ENCODE assay signal across 9 cellular contexts in the genomic region with DNA sequence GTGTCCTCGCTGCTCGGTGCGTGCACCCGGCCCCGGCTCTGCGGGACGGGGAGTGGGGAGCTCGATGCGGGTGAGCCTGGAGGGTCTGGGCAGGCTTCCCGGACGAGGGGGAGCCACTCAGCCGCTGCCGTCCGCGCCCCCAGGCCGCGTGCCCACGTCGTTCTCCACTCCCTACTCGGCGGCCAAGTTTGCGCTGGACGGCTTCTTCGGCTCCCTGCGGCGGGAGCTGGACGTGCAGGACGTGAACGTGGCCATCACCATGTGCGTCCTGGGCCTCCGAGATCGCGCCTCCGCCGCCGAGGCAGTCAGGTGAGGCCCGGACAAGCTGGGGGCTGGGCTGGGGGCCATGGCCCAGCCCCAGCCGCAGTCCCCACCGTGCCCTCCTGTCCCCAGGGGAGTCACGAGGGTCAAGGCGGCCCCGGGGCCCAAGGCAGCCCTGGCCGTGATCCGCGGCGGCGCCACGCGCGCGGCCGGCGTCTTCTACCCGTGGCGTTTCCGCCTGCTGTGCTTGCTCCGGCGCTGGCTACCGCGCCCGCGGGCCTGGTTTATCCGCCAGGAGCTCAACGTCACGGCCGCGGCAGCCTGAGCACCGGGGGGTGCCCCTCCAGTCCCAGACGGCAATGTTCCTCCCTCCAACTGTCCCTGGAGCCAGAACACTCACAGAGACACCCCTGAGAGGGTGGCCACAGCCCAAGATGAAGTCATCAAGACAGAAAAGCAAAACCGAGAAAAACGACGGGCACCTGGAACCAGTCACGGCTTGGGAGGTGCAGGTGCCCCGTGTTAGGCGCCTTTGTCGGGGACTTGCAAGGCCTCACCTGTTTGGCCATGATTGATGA. TPM values are rescaled to one million over a fixed set of nuclear protein-coding genes. Genes with fewer than 3 reads are reported as not detected.
A peak's percentile ranks its signal among the peaks of the same experiment; 100 is the strongest.
DNase-seq lines count a peak whose midpoint lies in the region; ATAC-seq and TF ChIP-seq lines count a peak whose summit lies in the region.
"Had no signal": no experiment of that assay in that cellular context is flagged by ENCODE, and none has a peak within 500 bp of the region (broad histone marks: within the 10 kb centered on the region; RNA-seq: fewer than 3 reads in every experiment).

No MANE protein-coding gene starts in this region.

- no peak for DNase-seq in activated CD4-positive, alpha-beta T cell treated with anti-CD3 and anti-CD28 coated beads, Interleukin-2, amount 10 ng/mL, durations not matched to agents 7 days and 5 days
- DNase-seq in activated CD4-positive, alpha-beta T cell treated with anti-CD3 and anti-CD28 coated beads, Interleukin-2, amount 50 U/mL, for 4 hours = no peak
- no peak for DNase-seq in adipocyte (ENCODE audit: low read depth)
- DNase-seq in thoracic aorta (ENCODE audit: low spot score) = no peak
- DNase-seq in superior temporal gyrus (ENCODE audit: extremely low spot score) = no peak
- DNase-seq in anterior cingulate cortex (lab: John Stamatoyannopoulos, UW) = no peak

- no peak for TF ChIP-seq CTCF in thoracic aorta (IDR thresholded peaks at IDR 0.05)

- peak overlapping the region; percentile 73 for H3K4me3 Mint-ChIP-seq in activated CD4-positive, alpha-beta T cell treated with anti-CD3 and anti-CD28 coated beads, Interleukin-2, amount 10 ng/mL, durations not matched to agents 7 days and 5 days

- H3K4me3 ChIP-seq in adipocyte (ENCODE audit: low read length) (peak overlapping the region; percentile 80), thoracic aorta (peak overlapping the region; percentile 76)

- H3K9me3 ChIP-seq in adipocyte (ENCODE audit: control insufficient read depth, low read length) (no peaks in the 10 kb centered on the region), thoracic aorta (no peaks in the 10 kb centered on the region)

- peak overlapping the region; percentile 76 for H3K9ac ChIP-seq in adipocyte (ENCODE audit: low read length)

- CTCF ChIA-PET in activated CD4-positive, alpha-beta T cell treated with anti-CD3 and anti-CD28 coated beads, Interleukin-2, amount 10 ng/mL, durations not matched to agents 7 days and 5 days (lab: Charles Lee) = interaction anchor here (0.6 to 2.4 kb wide), 24 partner anchors 9 to 906 kb away, joined by 3 to 17 read pairs (median 4); partner anchors contain the start of genes CATSPERD, LONP1, NRTN and SAFB

- peak overlapping the region; percentile 87 for H3K27ac Mint-ChIP-seq in activated CD4-positive, alpha-beta T cell treated with anti-CD3 and anti-CD28 coated beads, Interleukin-2, amount 10 ng/mL, durations not matched to agents 7 days and 5 days

- H3K4me1 Mint-ChIP-seq in activated CD4-positive, alpha-beta T cell treated with anti-CD3 and anti-CD28 coated beads, Interleukin-2, amount 10 ng/mL, durations not matched to agents 7 days and 5 days = peaks cover 30% of the 10 kb centered on the region

- peaks cover 10% of the 10 kb centered on the region for H3K36me3 ChIP-seq in adipocyte (ENCODE audit: control insufficient read depth, insufficient read depth, low read length, severe bottlenecking)
- peaks cover 8% of the 10 kb centered on the region for H3K36me3 ChIP-seq in thoracic aorta

- no peaks in the 10 kb centered on the region for H3K9me3 Mint-ChIP-seq in activated CD4-positive, alpha-beta T cell treated with anti-CD3 and anti-CD28 coated beads, Interleukin-2, amount 10 ng/mL, durations not matched to agents 7 days and 5 days

- peaks cover 15% of the 10 kb centered on the region for H3K36me3 Mint-ChIP-seq in activated CD4-positive, alpha-beta T cell treated with anti-CD3 and anti-CD28 coated beads, Interleukin-2, amount 10 ng/mL, durations not matched to agents 7 days and 5 days (ENCODE audit: low read depth)

- no peak for ATAC-seq in thoracic aorta (ENCODE audit: insufficient number of reproducible peaks, low FRiP score, low read depth)
- no peak for ATAC-seq in GM21447 (IDR thresholded peaks at IDR 0.05; ENCODE audit: unreplicated experiment)

- H3K27me3 ChIP-seq in adipocyte (replicated peaks; ENCODE audit: control insufficient read depth, insufficient read depth, low read length) (no peaks in the 10 kb centered on the region), layer of hippocampus (ENCODE audit: control insufficient read depth, insufficient read depth, low read length) (no peaks in the 10 kb centered on the region), thoracic aorta (replicated peaks; ENCODE audit: insufficient read depth) (no peaks in the 10 kb centered on the region)

- POLR2A ChIA-PET in activated CD4-positive, alpha-beta T cell treated with anti-CD3 and anti-CD28 coated beads, Interleukin-2, amount 10 ng/mL, durations not matched to agents 7 days and 5 days (lab: Charles Lee) = interaction anchor here (0.6 kb wide), 1 partner anchor 280 kb away, joined by 3 read pairs; no protein-coding TSS in a partner anchor

- H3K27ac ChIP-seq in layer of hippocampus (ENCODE audit: low read depth, low read length) = peak overlapping the region; percentile 73
- H3K27ac ChIP-seq in thoracic aorta = peak overlapping the region in 1 of 2 donors; percentile 60

- H3K27me3 Mint-ChIP-seq in activated CD4-positive, alpha-beta T cell treated with anti-CD3 and anti-CD28 coated beads, Interleukin-2, amount 10 ng/mL, durations not matched to agents 7 days and 5 days = no peaks in the 10 kb centered on the region

- peaks cover 12% of the 10 kb centered on the region for H3K4me1 ChIP-seq in adipocyte (ENCODE audit: control insufficient read depth, insufficient read depth, low read length)
- peaks cover 6 to 36% of the 10 kb centered on the region in 2 donors for H3K4me1 ChIP-seq in thoracic aorta (ENCODE audit: control insufficient read depth in 1 of 2, low read depth in 2 of 2)

RNA-seq across cellular contexts. Expression of gene RPL36, which starts 2.5 kb away (rescaled TPM):
- total RNA-seq in activated CD4-positive, alpha-beta T cell treated with anti-CD3 and anti-CD28 coated beads, Interleukin-2, amount 10 ng/mL, durations not matched to agents 7 days and 5 days = 100 to 1,000 TPM; 880 to 925 TPM
- 100 to 1,000 TPM; 274 to 397 TPM for total RNA-seq in thoracic aorta

RNA-seq across cellular contexts. Expression of gene HSD11B1L, which starts 6.8 kb away (rescaled TPM):
- 1 to 10 TPM; 2.0 TPM for total RNA-seq in activated CD4-positive, alpha-beta T cell treated with anti-CD3 and anti-CD28 coated beads, Interleukin-2, amount 10 ng/mL, durations not matched to agents 7 days and 5 days
- total RNA-seq in thoracic aorta = 10 to 100 TPM in 1 of 2 donors, 1 to 10 TPM in 1; 7.5 to 11.6 TPM

RNA-seq across cellular contexts. Expression of gene MICOS13, which starts 7.3 kb away (rescaled TPM):
- total RNA-seq in activated CD4-positive, alpha-beta T cell treated with anti-CD3 and anti-CD28 coated beads, Interleukin-2, amount 10 ng/mL, durations not matched to agents 7 days and 5 days = 10 to 100 TPM; 43.5 to 48.2 TPM
- total RNA-seq in thoracic aorta = 10 to 100 TPM; 16.9 to 43.7 TPM

RNA-seq across cellular contexts. Expression of gene LONP1, which starts 32.4 kb away (rescaled TPM):
- total RNA-seq in activated CD4-positive, alpha-beta T cell treated with anti-CD3 and anti-CD28 coated beads, Interleukin-2, amount 10 ng/mL, durations not matched to agents 7 days and 5 days = 10 to 100 TPM; 71.7 to 79.6 TPM
- total RNA-seq in thoracic aorta = 10 to 100 TPM; 52.8 to 82.8 TPM

RNA-seq across cellular contexts. Expression of gene CATSPERD, which starts 32.9 kb away (rescaled TPM):
- total RNA-seq in activated CD4-positive, alpha-beta T cell treated with anti-CD3 and anti-CD28 coated beads, Interleukin-2, amount 10 ng/mL, durations not matched to agents 7 days and 5 days = not detected
- total RNA-seq in thoracic aorta = under 1 TPM in 1 of 2 donors, not detected in 1; 0.41 TPM
- total RNA-seq: liver had no signal
